ENCODE assay signal across 8 cellular contexts in the genomic region with DNA sequence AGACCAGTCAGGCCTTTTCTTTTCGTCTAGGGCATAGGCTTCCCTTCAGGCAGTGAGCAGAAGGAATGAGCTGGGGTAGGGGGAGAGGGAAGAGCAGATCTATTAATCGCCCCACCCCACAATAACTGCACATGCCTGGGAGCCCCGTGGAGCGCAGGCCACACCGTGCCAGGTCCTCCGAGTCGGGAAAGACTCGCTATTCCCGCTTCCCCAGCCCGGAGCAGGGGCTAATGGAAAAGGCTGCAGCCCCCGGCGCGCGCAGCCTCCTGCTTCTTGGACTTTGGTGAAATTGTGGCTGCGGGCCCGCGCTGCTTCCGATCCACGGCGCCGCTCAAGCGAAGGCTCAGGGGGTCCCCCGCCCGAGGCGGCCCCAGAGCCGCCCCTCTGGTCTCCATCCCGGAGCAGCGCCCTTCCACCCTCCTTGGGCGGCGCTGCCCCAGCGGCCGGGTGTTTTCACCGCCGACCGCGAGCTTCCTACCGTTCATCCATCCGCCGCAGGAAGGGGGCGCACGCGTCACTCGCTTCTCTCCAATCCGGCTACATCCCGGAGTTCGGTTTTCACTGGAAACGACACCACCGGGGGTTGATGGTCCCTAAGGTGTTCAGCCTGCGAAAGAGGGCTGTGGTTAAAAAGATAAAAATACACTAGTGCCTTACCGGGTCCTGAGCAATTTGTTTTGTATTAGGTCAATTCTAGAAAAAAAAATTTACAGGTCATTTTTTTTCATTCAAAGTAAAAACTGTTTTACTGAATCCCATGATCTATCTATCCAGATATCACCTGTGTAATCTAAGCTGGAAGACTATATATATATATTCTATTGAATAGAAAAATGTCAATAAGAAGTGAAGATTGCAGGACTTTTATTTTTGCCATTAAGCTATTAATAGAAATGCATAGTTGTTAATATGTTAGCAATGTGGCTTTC. TPM values are rescaled to one million over a fixed set of nuclear protein-coding genes. Genes with fewer than 3 reads are reported as not detected.
DNase-seq lines count a peak whose midpoint lies in the region; ATAC-seq and TF ChIP-seq lines count a peak whose summit lies in the region.

No MANE protein-coding gene starts in this region.

- ATAC-seq in HG03095 (IDR thresholded peaks at IDR 0.05; ENCODE audit: unreplicated experiment) (peak; percentile 33), thoracic aorta (ENCODE audit: insufficient number of reproducible peaks, low FRiP score, low read depth) (no peak), GM21529 (IDR thresholded peaks at IDR 0.05; ENCODE audit: unreplicated experiment) (no peak)

- no peak overlapping the region for H3K27ac ChIP-seq in fibroblast of lung (ENCODE audit: insufficient read depth, low read length)
- H3K27ac ChIP-seq in muscle layer of colon (ENCODE audit: low read depth, low read length) = peak overlapping the region; percentile 44
- no peak overlapping the region for H3K27ac ChIP-seq in thoracic aorta

- H3K36me3 ChIP-seq in fibroblast of lung (ENCODE audit: control insufficient read depth, insufficient read depth, low read length) = no peaks in the 10 kb centered on the region
- H3K36me3 ChIP-seq in muscle layer of colon (ENCODE audit: insufficient read depth, low read length) = no peaks in the 10 kb centered on the region
- H3K36me3 ChIP-seq in thoracic aorta = no peaks in the 10 kb centered on the region

- TF ChIP-seq CTCF in fibroblast of lung (conservative IDR thresholded peaks at IDR 0.05 in 1 of 2, IDR thresholded peaks at IDR 0.05 in 1 of 2; ENCODE audit: low read depth in 1 of 2, low read length in 2 of 2) = peak; percentile 78 to 79
- peak; percentile 78 for TF ChIP-seq CTCF in thoracic aorta (IDR thresholded peaks at IDR 0.05)

- H3K4me1 ChIP-seq in fibroblast of lung (ENCODE audit: control insufficient read depth, extremely low read depth, insufficient read depth, low read length) = no peaks in the 10 kb centered on the region
- no peaks in the 10 kb centered on the region for H3K4me1 ChIP-seq in muscle layer of colon (ENCODE audit: insufficient read depth, low read length)
- peaks cover 4 to 22% of the 10 kb centered on the region in 2 donors for H3K4me1 ChIP-seq in thoracic aorta (ENCODE audit: control insufficient read depth in 1 of 2, low read depth in 2 of 2)

- H3K4me2 ChIP-seq in fibroblast of lung (ENCODE audit: extremely low read depth, insufficient read depth, low read length) = peak overlapping the region; percentile 75

- no peak overlapping the region for H3K9ac ChIP-seq in fibroblast of lung (ENCODE audit: insufficient read depth, low read length)
- H3K9ac ChIP-seq in muscle layer of colon (ENCODE audit: low read length) = peak overlapping the region; percentile 19

- H3K27me3 ChIP-seq in fibroblast of lung (ENCODE audit: control insufficient read depth, insufficient read depth, low read length) (peaks cover 16% of the 10 kb centered on the region), muscle layer of colon (ENCODE audit: control insufficient read depth in 1 of 2, insufficient read depth in 2 of 2, low read length in 2 of 2) (no peaks in the 10 kb centered on the region), thoracic aorta (replicated peaks; ENCODE audit: insufficient read depth) (no peaks in the 10 kb centered on the region)

- no peaks in the 10 kb centered on the region for H4K20me1 ChIP-seq in fibroblast of lung (ENCODE audit: control insufficient read depth, extremely low read depth, insufficient read depth, low read length)

- in situ Hi-C loops in G401 (cut with HindIII; ENCODE audit: low sequenced_read_pairs) = loop anchor here (5.0 kb wide), 1 partner anchor 67 kb away; no protein-coding TSS in a partner anchor

- DNase-seq in G401 (ENCODE audit: low spot score) (peak; percentile 53), NCI-H526 treated with DMSO at 0.1 percent for 48 hours (lab: John Stamatoyannopoulos, UW) (peak; percentile 55), activated T-cell treated with anti-CD3 and anti-CD28 coated beads for 4 hours (peak; percentile 25), fibroblast of lung (ENCODE audit: low read depth in 2 of 2) (peak; percentile 63 to 69), thoracic aorta (ENCODE audit: low spot score) (no peak)

- H3K4me3 ChIP-seq in fibroblast of lung (replicated peaks in 1 of 4; ENCODE audit: control extremely low read depth in 1 of 4, insufficient read depth in 1 of 4, low read depth in 3 of 4, low read length in 4 of 4) (peak overlapping the region in 3 of 4 experiments; percentile 28 to 54 (median 47)), muscle layer of colon (ENCODE audit: low read depth in 1 of 2, low read length in 2 of 2) (peak overlapping the region; percentile 44 to 54), thoracic aorta (peak overlapping the region; percentile 71)

- H3K9me3 ChIP-seq in fibroblast of lung (ENCODE audit: control insufficient read depth, insufficient read depth, low read depth, low read length) (no peaks in the 10 kb centered on the region), muscle layer of colon (ENCODE audit: low read length) (no peaks in the 10 kb centered on the region), thoracic aorta (no peaks in the 10 kb centered on the region)

- no peaks in the 10 kb centered on the region for H3K79me2 ChIP-seq in fibroblast of lung (ENCODE audit: control insufficient read depth, insufficient read depth, low read length)

- peak overlapping the region; percentile 31 for H2AFZ ChIP-seq in fibroblast of lung (ENCODE audit: low read length)

RNA-seq across cellular contexts. Expression of a gene that starts 4.4 kb away (rescaled TPM):
- 21.8 and 26.1 TPM in 2 replicates for total RNA-seq in G401 (2014; rRNA removed; shearing (Covaris generic))
- 4.4 and 8.6 TPM in 2 replicates for total RNA-seq in fibroblast of lung
- polyA plus RNA-seq in fibroblast of lung = 1.8 and 4.3 TPM in 2 replicates
- 3.9 and 8.0 TPM in 2 replicates for polyA plus RNA-seq in fibroblast of lung (2012)
- polyA minus RNA-seq in fibroblast of lung (ENCODE audit: low replicate concordance) = 4.8 and 8.4 TPM in 2 replicates
- 100 to 1,000 TPM in 1 of 2 donors, 10 to 100 TPM in 1; 60.9 to 102 TPM for total RNA-seq in thoracic aorta
